In the genomic region with DNA sequence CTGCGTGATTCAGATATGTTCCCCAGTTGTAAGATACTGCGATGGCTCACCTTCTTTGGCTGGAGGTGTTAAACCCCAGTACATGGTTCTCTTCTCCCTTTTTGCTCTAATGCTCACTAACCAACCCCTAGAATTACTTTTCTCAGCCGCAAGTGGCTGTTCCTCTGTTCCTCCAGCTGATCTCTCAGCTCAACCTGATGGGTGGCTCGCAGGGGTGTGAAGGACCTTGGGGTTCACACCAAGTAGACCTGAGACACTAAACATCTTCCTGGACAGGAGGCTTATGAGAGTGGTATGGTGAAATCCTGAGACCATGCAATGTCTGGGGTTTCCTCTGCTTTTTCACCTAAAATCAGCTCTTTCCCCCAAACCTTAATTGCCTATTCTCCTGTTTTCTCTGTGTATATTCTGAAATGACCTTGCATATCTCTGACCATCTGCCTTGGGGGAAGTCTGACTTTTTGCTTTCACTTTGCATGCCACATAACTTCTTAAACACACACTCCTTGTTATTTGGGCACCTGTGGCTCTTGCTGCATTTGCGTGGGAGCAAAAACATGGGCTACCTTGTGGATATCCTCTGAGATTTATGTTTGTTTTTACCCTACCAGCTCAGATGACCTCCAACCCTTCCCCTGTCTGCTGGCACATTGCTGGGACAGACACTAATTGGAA, we compare ENCODE assay signal across 17 cellular contexts.
"Had no signal": no experiment of that assay in that cellular context is flagged by ENCODE, and none has a peak within 500 bp of the region (broad histone marks: within the 10 kb centered on the region; RNA-seq: fewer than 3 reads in every experiment).

No MANE protein-coding gene starts in this region.

- H3K4me2 ChIP-seq: neural progenitor cell had no signal

- H3K9ac ChIP-seq: neural progenitor cell had no signal

- H3K27me3 ChIP-seq: gastrocnemius medialis, pancreas, right atrium auricular region, tibial nerve, vagina had no signal

- DNase-seq: activated CD4-positive, alpha-beta T cell treated with anti-CD3 and anti-CD28 coated beads, Interleukin-2, amount 50 U/mL, for 48 hours; activated CD4-positive, CD25-positive, alpha-beta regulatory T cell treated with anti-CD3 and anti-CD28 coated beads, Interleukin-2, amount 50 U/mL, for 72 hours; activated CD8-positive, alpha-beta memory T cell treated with anti-CD3 and anti-CD28 coated beads, Interleukin-2, amount 10 ng/mL, durations not matched to agents 7 days and 5 days; activated effector memory CD4-positive, alpha-beta T cell treated with Interleukin-2 at 50 U/mL for 16 hours; activated T-cell treated with anti-CD3 and anti-CD28 coated beads, Interleukin-2, amount 50 U/mL, for 24 hours; amygdala; effector memory CD8-positive, alpha-beta T cell; gastrocnemius medialis; heart right ventricle; mesendoderm; pancreas had no signal

- H3K36me3 ChIP-seq: gastrocnemius medialis, heart right ventricle, neural progenitor cell, pancreas, right atrium auricular region, tibial nerve, vagina had no signal

- ATAC-seq: activated CD8-positive, alpha-beta memory T cell treated with anti-CD3 and anti-CD28 coated beads, Interleukin-2, amount 10 ng/mL, durations not matched to agents 7 days and 5 days; effector memory CD8-positive, alpha-beta T cell; gastrocnemius medialis; heart right ventricle; pancreas; stimulated activated effector memory CD8-positive, alpha-beta T cell treated with anti-CD3 and anti-CD28 coated beads, Interleukin-12 subunit alpha, Interleukin-12 subunit beta, amount 100 ng/mL, for 72 hours had no signal

- H2AFZ ChIP-seq: neural progenitor cell had no signal

- H3K9me3 ChIP-seq: gastrocnemius medialis, pancreas, right atrium auricular region, tibial nerve, vagina had no signal

- H3K4me3 ChIP-seq: gastrocnemius medialis, heart right ventricle, neural progenitor cell, pancreas, right atrium auricular region, skin epidermis, tibial nerve, vagina had no signal

- H3K4me1 ChIP-seq: gastrocnemius medialis, vagina had no signal
